In genomic region chr21:44497641-44498243, GRCh38 we compare ENCODE assay signal across 14 cellular contexts. TPM values are rescaled to one million over a fixed set of nuclear protein-coding genes. Genes with fewer than 3 reads are reported as not detected.
DNase-seq lines count a peak whose midpoint lies in the region; TF ChIP-seq lines count a peak whose summit lies in the region.
"Had no signal": no experiment of that assay in that cellular context is flagged by ENCODE, and none has a peak within 500 bp of the region (broad histone marks: within the 10 kb centered on the region; RNA-seq: fewer than 3 reads in every experiment).

No MANE protein-coding gene starts in this region.

- no peaks in the 10 kb centered on the region for H3K36me3 ChIP-seq in subcutaneous abdominal adipose tissue (ENCODE audit: control insufficient read depth in 5 of 5, insufficient read depth in 5 of 5, low read length in 5 of 5)
- H3K36me3 ChIP-seq: esophagus muscularis mucosa, tibial nerve had no signal

- DNase-seq in NCI-H510A treated with DMSO at 0.1 percent for 48 hours (lab: John Stamatoyannopoulos, UW): peak; percentile 28
- no peak for DNase-seq in NCI-H510A (lab: John Stamatoyannopoulos, UW)
- DNase-seq in NCI-H2227 treated with DMSO at 0.1 percent for 48 hours (lab: John Stamatoyannopoulos, UW): peak; percentile 26
- DNase-seq in fibroblast of villous mesenchyme (ENCODE audit: low read depth): peak; percentile 18
- DNase-seq in HuH-7 (ENCODE audit: low spot score): no peak
- DNase-seq in RPMI8226: no peak
- DNase-seq in activated CD4-positive, alpha-beta memory T cell treated with anti-CD3 and anti-CD28 coated beads for 36 hours: no peak
- DNase-seq: activated CD4-positive, alpha-beta T cell treated with anti-CD3 and anti-CD28 coated beads for 48 hours; naive B cell had no signal

- CTCF ChIA-PET in activated CD4-positive, alpha-beta memory T cell treated with anti-CD3 and anti-CD28 coated beads for 36 hours (lab: Charles Lee): no interaction called here

- H3K27me3 ChIP-seq in subcutaneous abdominal adipose tissue (ENCODE audit: control insufficient read depth in 5 of 5, insufficient read depth in 4 of 5, low read length in 5 of 5): peaks cover 0 to 5% (median 0%) of the 10 kb centered on the region in 5 donors

- H3K9me3 ChIP-seq in subcutaneous abdominal adipose tissue (ENCODE audit: control insufficient read depth in 5 of 5, low read length in 5 of 5): peaks cover 0 to 14% (median 7%) of the 10 kb centered on the region in 5 donors

- intact Hi-C loops in activated CD4-positive, alpha-beta memory T cell treated with anti-CD3 and anti-CD28 coated beads for 36 hours (cut with micrococcal nuclease): no loop called here

- H3K9me3 Mint-ChIP-seq in activated CD4-positive, alpha-beta memory T cell treated with anti-CD3 and anti-CD28 coated beads for 36 hours: peaks cover 7% of the 10 kb centered on the region

- H3K27ac ChIP-seq in subcutaneous abdominal adipose tissue (ENCODE audit: low read depth, low read length): peak overlapping the region; percentile 46

- no peak for TF ChIP-seq CTCF in fibroblast of villous mesenchyme (IDR thresholded peaks at IDR 0.05; ENCODE audit: insufficient read depth, low read depth, low read length)

- H3K4me3 ChIP-seq in fibroblast of villous mesenchyme (ENCODE audit: low read depth, low read length) (no peak overlapping the region), subcutaneous abdominal adipose tissue (ENCODE audit: low read depth in 1 of 5, low read length in 5 of 5) (no peak overlapping the region)
- H3K4me3 ChIP-seq: esophagus muscularis mucosa, tibial nerve had no signal

- no peaks in the 10 kb centered on the region for H3K36me3 Mint-ChIP-seq in activated CD4-positive, alpha-beta memory T cell treated with anti-CD3 and anti-CD28 coated beads for 36 hours

- peak overlapping the region in 1 of 5 donors; percentile 14 for H3K9ac ChIP-seq in subcutaneous abdominal adipose tissue (ENCODE audit: low read length in 5 of 5)

- H3K4me1 Mint-ChIP-seq in activated CD4-positive, alpha-beta memory T cell treated with anti-CD3 and anti-CD28 coated beads for 36 hours (ENCODE audit: low read depth): no peaks in the 10 kb centered on the region

- POLR2A ChIA-PET in activated CD4-positive, alpha-beta memory T cell treated with anti-CD3 and anti-CD28 coated beads for 36 hours (lab: Charles Lee): no interaction called here

- no peak overlapping the region for H3K27ac Mint-ChIP-seq in activated CD4-positive, alpha-beta memory T cell treated with anti-CD3 and anti-CD28 coated beads for 36 hours
- H3K27ac Mint-ChIP-seq: naive B cell had no signal

- peaks cover 3 to 23% (median 17%) of the 10 kb centered on the region in 5 donors for H3K4me1 ChIP-seq in subcutaneous abdominal adipose tissue (ENCODE audit: control insufficient read depth in 5 of 5, insufficient read depth in 5 of 5, low read length in 5 of 5)
- H3K4me1 ChIP-seq: tibial nerve had no signal

- peaks cover 13% of the 10 kb centered on the region for H3K27me3 Mint-ChIP-seq in activated CD4-positive, alpha-beta memory T cell treated with anti-CD3 and anti-CD28 coated beads for 36 hours

- H3K4me3 Mint-ChIP-seq in activated CD4-positive, alpha-beta memory T cell treated with anti-CD3 and anti-CD28 coated beads for 36 hours: no peak overlapping the region
- H3K4me3 Mint-ChIP-seq: naive B cell had no signal

RNA-seq across cellular contexts. Expression of gene KRTAP10-1, which starts 42.3 kb away (rescaled TPM):
- not detected in 2 replicates for total RNA-seq in fibroblast of villous mesenchyme
- total RNA-seq in activated CD4-positive, alpha-beta memory T cell treated with anti-CD3 and anti-CD28 coated beads for 36 hours: not detected
- total RNA-seq: cerebellum, esophagus muscularis mucosa, skeletal muscle tissue, tibial nerve had no signal

RNA-seq across cellular contexts. Expression of gene LRRC3, which starts 42.4 kb away (rescaled TPM):
- under 0.01 and 0.64 TPM in 2 replicates for total RNA-seq in fibroblast of villous mesenchyme
- 1 to 10 TPM; 2.6 to 2.8 TPM for total RNA-seq in activated CD4-positive, alpha-beta memory T cell treated with anti-CD3 and anti-CD28 coated beads for 36 hours

RNA-seq across cellular contexts. Expression of gene KRTAP10-2, which starts 53.6 kb away (rescaled TPM):
- not detected in 2 replicates for total RNA-seq in fibroblast of villous mesenchyme
- total RNA-seq in activated CD4-positive, alpha-beta memory T cell treated with anti-CD3 and anti-CD28 coated beads for 36 hours: not detected
- total RNA-seq: cerebellum, esophagus muscularis mucosa, skeletal muscle tissue, tibial nerve had no signal

Comparison
In these comparisons a context has a peak if more than half of its experiments do, and no peak if none do; other contexts are left out.
1. DNase-seq: peak in NCI-H510A treated with DMSO at 0.1 percent for 48 hours (single experiment), NCI-H2227 treated with DMSO at 0.1 percent for 48 hours (single experiment) and fibroblast of villous mesenchyme (single experiment); none in NCI-H510A (single experiment), HuH-7 (single experiment), RPMI8226 (single experiment) and activated CD4-positive, alpha-beta memory T cell treated with anti-CD3 and anti-CD28 coated beads for 36 hours (single experiment).